ENCODE assay signal across 8 cellular contexts in the genomic region with DNA sequence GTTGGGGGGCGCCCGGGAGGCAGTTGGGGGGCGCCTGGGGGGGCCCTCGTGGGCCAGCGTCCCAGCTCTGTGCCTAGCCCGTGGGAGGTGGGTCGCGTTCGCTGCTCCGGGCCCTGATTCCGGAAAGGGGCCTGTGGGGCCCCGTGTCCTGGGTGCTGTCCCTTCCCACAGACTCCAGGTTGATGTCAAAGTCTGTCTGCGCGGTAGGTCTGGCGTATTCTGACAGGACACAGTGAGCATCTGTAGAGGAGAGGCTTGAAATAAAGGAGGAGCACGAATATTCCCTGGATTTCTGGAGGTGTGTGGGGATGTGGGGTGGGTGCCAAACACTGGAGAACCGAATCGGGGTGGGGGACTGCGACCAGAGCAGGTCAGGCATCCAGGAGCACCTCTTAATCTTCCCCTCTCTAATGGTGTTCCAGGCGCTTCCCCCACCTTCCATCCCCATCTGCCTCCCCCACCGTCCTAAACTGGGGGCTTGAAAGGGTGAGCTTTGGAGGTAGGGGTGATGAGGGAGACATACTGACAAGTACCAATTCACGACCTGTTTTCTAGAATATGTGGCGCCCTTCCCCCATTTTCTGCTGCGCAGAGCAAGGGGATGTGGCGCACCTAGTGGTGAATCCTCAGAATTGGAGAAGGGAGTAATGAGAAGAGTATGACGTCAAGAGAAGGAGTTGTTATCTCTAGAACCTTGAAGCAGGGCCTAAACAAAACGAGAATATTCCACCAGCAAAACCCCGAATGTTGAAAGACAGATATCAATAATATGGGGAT. TPM values are rescaled to one million over a fixed set of nuclear protein-coding genes. Genes with fewer than 3 reads are reported as not detected.
DNase-seq lines count a peak whose midpoint lies in the region; ATAC-seq, FAIRE-seq and TF ChIP-seq lines count a peak whose summit lies in the region.

No MANE protein-coding gene starts in this region.

- H3K9me3 Mint-ChIP-seq in activated naive CD4-positive, alpha-beta T cell treated with anti-CD3 and anti-CD28 coated beads, Interleukin-2, amount 50 U/mL, for 24 hours, result no peaks in the 10 kb centered on the region

- no peak for FAIRE-seq in pancreas (lab: Jason Lieb, UNC)

- H3K36me3 Mint-ChIP-seq in activated naive CD4-positive, alpha-beta T cell treated with anti-CD3 and anti-CD28 coated beads, Interleukin-2, amount 50 U/mL, for 24 hours, result peaks cover 12% of the 10 kb centered on the region

- TF ChIP-seq POLR2A in heart left ventricle (IDR thresholded peaks at IDR 0.05), result no peak

- H3K4me1 Mint-ChIP-seq in activated naive CD4-positive, alpha-beta T cell treated with anti-CD3 and anti-CD28 coated beads, Interleukin-2, amount 50 U/mL, for 24 hours, result peaks cover 38% of the 10 kb centered on the region

- no peaks in the 10 kb centered on the region for H3K27me3 Mint-ChIP-seq in activated naive CD4-positive, alpha-beta T cell treated with anti-CD3 and anti-CD28 coated beads, Interleukin-2, amount 50 U/mL, for 24 hours

- DNase-seq in Right ventricle myocardium inferior (ENCODE audit: missing footprints) (no peak), cardiac septum (ENCODE audit: low spot score) (no peak), NCI-H345 (lab: John Stamatoyannopoulos, UW) (peak; percentile 37), heart left ventricle (peak in 3 of 5 donors; percentile 37 to 46 (median 45)), pancreas (peak in 1 of 6 donors; percentile 15), HPDE6-E6E7 (ENCODE audit: extremely low spot score) (no peak)

- peak overlapping the region; percentile 59 for H3K27ac Mint-ChIP-seq in activated naive CD4-positive, alpha-beta T cell treated with anti-CD3 and anti-CD28 coated beads, Interleukin-2, amount 50 U/mL, for 24 hours

- peak overlapping the region; percentile 96 for H3K4me3 Mint-ChIP-seq in activated naive CD4-positive, alpha-beta T cell treated with anti-CD3 and anti-CD28 coated beads, Interleukin-2, amount 50 U/mL, for 24 hours

- H3K36me3 ChIP-seq in heart left ventricle (peaks cover 0 to 5% (median 0%) of the 10 kb centered on the region in 9 donors), pancreas (no peaks in the 10 kb centered on the region)

- H3K9me3 ChIP-seq in heart left ventricle (no peaks in the 10 kb centered on the region), pancreas (no peaks in the 10 kb centered on the region)

- H3K27ac ChIP-seq in heart left ventricle (peak overlapping the region in 9 of 12 donors; percentile 32 to 87 (median 59)), pancreas (peak overlapping the region in 1 of 4 donors; percentile 12)

- peak overlapping the region; percentile 48 to 82 (median 66) for H3K4me3 ChIP-seq in heart left ventricle
- H3K4me3 ChIP-seq in pancreas, result peak overlapping the region; percentile 10 to 53 (median 34)

- ATAC-seq in Right ventricle myocardium inferior (peak; percentile 80), heart left ventricle (peak; percentile 45 to 73 (median 64)), pancreas (peak; percentile 55 to 76 (median 71)), HG02840 (IDR thresholded peaks at IDR 0.05; ENCODE audit: low FRiP score, unreplicated experiment) (no peak)

- intact Hi-C loops in Right ventricle myocardium inferior (cut with DNase I), result loop anchor here (10.0 kb wide), 1 partner anchor 63 kb away; the partner anchor contains the start of gene GPRASP2
- intact Hi-C loops in cardiac septum (cut with DNase I), result loop anchor here (5.0 kb wide), 1 partner anchor 60 kb away; the partner anchor contains the start of gene GPRASP2
- intact Hi-C loops in heart left ventricle (cut with DNase I), result loop anchor here in 6 of 10 donors (2.0 to 10.0 kb wide), 6 partner anchors 47 to 63 kb away; partner anchors contain the start of genes GPRASP2 (in 6 of the 6) and ARMCX5 (in 2 of the 6)
- intact Hi-C loops in pancreas (cut with DNase I), result no loop called here

- no peaks in the 10 kb centered on the region for H3K27me3 ChIP-seq in heart left ventricle
- H3K27me3 ChIP-seq in pancreas, result no peaks in the 10 kb centered on the region

- 9 to 37% (median 23%) methylated on average over 26 to 28 of the region's 28 CpGs for WGBS in heart left ventricle, 4 donors
- WGBS in pancreas, 2 donors, result 23 to 28% methylated on average over 27 to 28 of the region's 28 CpGs

- H3K4me1 ChIP-seq in heart left ventricle (peaks cover 0 to 9% (median 0%) of the 10 kb centered on the region in 12 donors), pancreas (no peaks in the 10 kb centered on the region)

- TF ChIP-seq CTCF in heart left ventricle (IDR thresholded peaks at IDR 0.05), result peak; percentile 26 to 68 (median 46)
- TF ChIP-seq CTCF in pancreas (IDR thresholded peaks at IDR 0.05), result peak in 1 of 4 donors; percentile 17

RNA-seq across cellular contexts. Expression of gene GPRASP1, which starts 0.9 kb away (rescaled TPM):
- total RNA-seq in Right ventricle myocardium inferior, result 4.1 TPM
- total RNA-seq in cardiac septum, result 8.2 TPM
- 1 to 10 TPM; 2.2 to 9.7 (median 7.3) TPM for total RNA-seq in heart left ventricle
- 1 to 10 TPM; 1.4 to 4.0 TPM for polyA plus RNA-seq in heart left ventricle
- 1 to 10 TPM; 1.4 to 4.0 (median 3.1) TPM for total RNA-seq in pancreas
- 10 to 100 TPM in 1 of 2 donors, 1 to 10 TPM in 1; 6.6 to 15.8 TPM for polyA plus RNA-seq in pancreas

RNA-seq across cellular contexts. Expression of gene ARMCX5, which starts 52.8 kb away (rescaled TPM):
- total RNA-seq in Right ventricle myocardium inferior, result 3.2 TPM
- 5.4 TPM for total RNA-seq in cardiac septum
- total RNA-seq in heart left ventricle, result 1 to 10 TPM; 3.0 to 7.6 (median 5.5) TPM
- 10 to 100 TPM in 1 of 2 donors, 1 to 10 TPM in 1; 1.7 to 10.5 TPM for polyA plus RNA-seq in heart left ventricle
- total RNA-seq in pancreas, result 10 to 100 TPM in 1 of 6 donors, 1 to 10 TPM in 5; 6.1 to 10.4 (median 8.0) TPM
- 1 to 10 TPM; 5.5 to 9.8 TPM for polyA plus RNA-seq in pancreas

Comparison
In these comparisons a context has a peak if more than half of its experiments do, and no peak if none do; other contexts are left out.
1. DNase-seq: peak in NCI-H345 (single experiment) and heart left ventricle (3 of 5); none in Right ventricle myocardium inferior (single experiment), cardiac septum (single experiment) and HPDE6-E6E7 (single experiment).
2. intact Hi-C loops: an anchor here in Right ventricle myocardium inferior (10.0 kb wide), cardiac septum (5.0 kb wide) and heart left ventricle (2.0 to 10.0 kb wide); none called in pancreas.